11 cellular contexts compared by ENCODE assay signal in genomic region chr15:73699249-73700040, GRCh38. TPM values are rescaled to one million over a fixed set of nuclear protein-coding genes. Genes with fewer than 3 reads are reported as not detected.
DNase-seq lines count a peak whose midpoint lies in the region; ATAC-seq and TF ChIP-seq lines count a peak whose summit lies in the region.
"Had no signal": no experiment of that assay in that cellular context is flagged by ENCODE, and none has a peak within 500 bp of the region (broad histone marks: within the 10 kb centered on the region; RNA-seq: fewer than 3 reads in every experiment).

No MANE protein-coding gene starts in this region.

- intact Hi-C loops in Right ventricle myocardium inferior (cut with DNase I): loop anchor here (1.0 to 5.0 kb wide), 3 partner anchors 22 to 132 kb away; no protein-coding TSS in a partner anchor

- peaks cover 7% of the 10 kb centered on the region; the same call in 1 of the 2 replicates for H3K36me3 Mint-ChIP-seq in WTC11
- H3K36me3 Mint-ChIP-seq in endodermal cell (ENCODE audit: low read depth): peaks cover 16% of the 10 kb centered on the region
- no peaks in the 10 kb centered on the region for H3K36me3 Mint-ChIP-seq in stimulated activated naive B cell treated with anti-CD40 and anti-IgM and Interleukin-4, amounts not matched to agents 10 μg/mL and 1 μg/mL and 100 μg/mL, for 72 hours
- H3K36me3 Mint-ChIP-seq: CD8-positive, alpha-beta memory T cell had no signal

- H3K4me1 ChIP-seq in right atrium auricular region: peaks cover 0 to 44% of the 10 kb centered on the region in 2 donors
- no peaks in the 10 kb centered on the region for H3K4me1 ChIP-seq in endodermal cell (ENCODE audit: control insufficient read depth, insufficient read depth, low read length)
- peaks cover 28% of the 10 kb centered on the region for H3K4me1 ChIP-seq in osteoblast (ENCODE audit: insufficient read depth, low read length)

- POLR2A ChIA-PET in WTC11 (lab: Charles Lee): interaction anchor here (1.1 kb wide), 1 partner anchor 8 kb away, joined by 3 read pairs; no protein-coding TSS in a partner anchor

- H3K9me3 ChIP-seq in right atrium auricular region: no peaks in the 10 kb centered on the region
- H3K9me3 ChIP-seq in endodermal cell (ENCODE audit: control insufficient read depth, low read length): no peaks in the 10 kb centered on the region
- H3K9me3 ChIP-seq in osteoblast (ENCODE audit: low read depth, low read length): no peaks in the 10 kb centered on the region
- H3K9me3 ChIP-seq: Peyer's patch had no signal

- peaks cover 69% of the 10 kb centered on the region for H4K20me1 ChIP-seq in osteoblast (ENCODE audit: insufficient read depth, low read length)

- no peak overlapping the region for H3K27ac ChIP-seq in right atrium auricular region
- H3K27ac ChIP-seq in endodermal cell (ENCODE audit: low read depth, low read length): no peak overlapping the region
- no peak overlapping the region for H3K27ac ChIP-seq in osteoblast (ENCODE audit: low read depth, low read length)
- H3K27ac ChIP-seq: Peyer's patch had no signal

- H3K9me3 Mint-ChIP-seq in WTC11 (no peaks in the 10 kb centered on the region), endodermal cell (no peaks in the 10 kb centered on the region)
- no peaks in the 10 kb centered on the region for H3K9me3 Mint-ChIP-seq in stimulated activated naive B cell treated with anti-CD40 and anti-IgM and Interleukin-4, amounts not matched to agents 10 μg/mL and 1 μg/mL and 100 μg/mL, for 72 hours
- H3K9me3 Mint-ChIP-seq: CD8-positive, alpha-beta memory T cell had no signal

- H3K36me3 ChIP-seq in right atrium auricular region (peaks cover 6% of the 10 kb centered on the region), endodermal cell (ENCODE audit: control insufficient read depth, insufficient read depth, low read length) (peaks cover 23% of the 10 kb centered on the region), osteoblast (ENCODE audit: insufficient read depth, low read length) (peaks cover 21% of the 10 kb centered on the region)

- no peak overlapping the region for H3K4me3 ChIP-seq in right atrium auricular region
- no peak overlapping the region for H3K4me3 ChIP-seq in endodermal cell (ENCODE audit: low read length)
- H3K4me3 ChIP-seq in osteoblast (ENCODE audit: insufficient read depth, low read length): no peak overlapping the region
- H3K4me3 ChIP-seq: Peyer's patch had no signal

- 90 to 98% methylated on average over 6 to 14 of the region's 14 CpGs for WGBS in endodermal cell (ENCODE audit: insufficient coverage in 1 of 2, insufficient read length in 1 of 2), 2 experiments

- no peak overlapping the region for H3K9ac ChIP-seq in endodermal cell (ENCODE audit: extremely low read depth, low read length, poor library complexity, severe bottlenecking)

- CTCF ChIA-PET in WTC11 (lab: Charles Lee): interaction anchor here (0.6 to 6.4 kb wide), 48 partner anchors 8 to 434 kb away, joined by 3 to 142 read pairs (median 4); partner anchors contain the start of genes CD276, INSYN1, NPTN and PML

- ATAC-seq in Right ventricle myocardium inferior (no peak), WTC11 (no peak)
- no peak for ATAC-seq in stimulated activated naive B cell treated with anti-CD40 and anti-IgM and Interleukin-4, amounts not matched to agents 10 μg/mL and 1 μg/mL and 100 μg/mL, for 72 hours (replicated peaks)

- no peaks in the 10 kb centered on the region for H3K27me3 ChIP-seq in right atrium auricular region
- H3K27me3 ChIP-seq in endodermal cell (ENCODE audit: control insufficient read depth, insufficient read depth, low read length, poor library complexity, severe bottlenecking): no peaks in the 10 kb centered on the region
- no peaks in the 10 kb centered on the region for H3K27me3 ChIP-seq in osteoblast (ENCODE audit: insufficient read depth, low read length)
- H3K27me3 ChIP-seq: Peyer's patch had no signal

- peak overlapping the region; percentile 71; the same call in 1 of the 2 replicates for H3K27ac Mint-ChIP-seq in WTC11
- no peak overlapping the region for H3K27ac Mint-ChIP-seq in endodermal cell
- peak overlapping the region; percentile 14 for H3K27ac Mint-ChIP-seq in stimulated activated naive B cell treated with anti-CD40 and anti-IgM and Interleukin-4, amounts not matched to agents 10 μg/mL and 1 μg/mL and 100 μg/mL, for 72 hours

- no peak overlapping the region for H2AFZ ChIP-seq in osteoblast (ENCODE audit: low read length)

- H3K4me1 Mint-ChIP-seq in WTC11 (peaks cover 51% of the 10 kb centered on the region), endodermal cell (peaks cover 11% of the 10 kb centered on the region)
- H3K4me1 Mint-ChIP-seq in stimulated activated naive B cell treated with anti-CD40 and anti-IgM and Interleukin-4, amounts not matched to agents 10 μg/mL and 1 μg/mL and 100 μg/mL, for 72 hours: peaks cover 19 to 24% of the 10 kb centered on the region in 2 donors

- TF ChIP-seq CTCF in right atrium auricular region (IDR thresholded peaks at IDR 0.05) (no peak), WTC11 (IDR thresholded peaks at IDR 0.05) (no peak), endodermal cell (conservative IDR thresholded peaks at IDR 0.05) (no peak), osteoblast (IDR thresholded peaks at IDR 0.05; ENCODE audit: extremely low read depth, low read depth, low read length) (no peak)

- H3K4me3 Mint-ChIP-seq in WTC11: no peak overlapping the region
- no peak overlapping the region for H3K4me3 Mint-ChIP-seq in endodermal cell
- no peak overlapping the region for H3K4me3 Mint-ChIP-seq in stimulated activated naive B cell treated with anti-CD40 and anti-IgM and Interleukin-4, amounts not matched to agents 10 μg/mL and 1 μg/mL and 100 μg/mL, for 72 hours
- H3K4me3 Mint-ChIP-seq: CD8-positive, alpha-beta memory T cell had no signal

- peaks cover 94% of the 10 kb centered on the region for H3K79me2 ChIP-seq in osteoblast (ENCODE audit: insufficient read depth, low read length)

- H3K4me2 ChIP-seq in osteoblast (ENCODE audit: insufficient read depth, low read length): no peak overlapping the region

- DNase-seq in Right ventricle myocardium inferior (ENCODE audit: missing footprints) (peak; percentile 35), right atrium auricular region (ENCODE audit: low spot score) (no peak), WTC11 (ENCODE audit: low spot score) (no peak), endodermal cell (peak; percentile 46), C1 segment of cervical spinal cord (lab: John Stamatoyannopoulos, UW) (no peak), osteoblast (ENCODE audit: insufficient read length, low spot score, missing footprints) (no peak), epidermal melanocyte (ENCODE audit: insufficient read length, low spot score) (no peak)
- DNase-seq in stimulated activated naive B cell treated with anti-CD40 and anti-IgM and Interleukin-4, amounts not matched to agents 10 μg/mL and 1 μg/mL and 100 μg/mL, for 72 hours: no peak
- DNase-seq: GOT3 had no signal

- H3K27me3 Mint-ChIP-seq in WTC11 (ENCODE audit: low read depth): no peaks in the 10 kb centered on the region
- no peaks in the 10 kb centered on the region for H3K27me3 Mint-ChIP-seq in endodermal cell (ENCODE audit: insufficient read depth)
- H3K27me3 Mint-ChIP-seq in stimulated activated naive B cell treated with anti-CD40 and anti-IgM and Interleukin-4, amounts not matched to agents 10 μg/mL and 1 μg/mL and 100 μg/mL, for 72 hours: peaks cover 49 to 58% of the 10 kb centered on the region in 2 donors

TF ChIP-seq in WTC11, 78 proteins besides CTCF, POLR2A, EP300 and RAD21 (continues in another document):
- TF ChIP-seq, protein P1, sequence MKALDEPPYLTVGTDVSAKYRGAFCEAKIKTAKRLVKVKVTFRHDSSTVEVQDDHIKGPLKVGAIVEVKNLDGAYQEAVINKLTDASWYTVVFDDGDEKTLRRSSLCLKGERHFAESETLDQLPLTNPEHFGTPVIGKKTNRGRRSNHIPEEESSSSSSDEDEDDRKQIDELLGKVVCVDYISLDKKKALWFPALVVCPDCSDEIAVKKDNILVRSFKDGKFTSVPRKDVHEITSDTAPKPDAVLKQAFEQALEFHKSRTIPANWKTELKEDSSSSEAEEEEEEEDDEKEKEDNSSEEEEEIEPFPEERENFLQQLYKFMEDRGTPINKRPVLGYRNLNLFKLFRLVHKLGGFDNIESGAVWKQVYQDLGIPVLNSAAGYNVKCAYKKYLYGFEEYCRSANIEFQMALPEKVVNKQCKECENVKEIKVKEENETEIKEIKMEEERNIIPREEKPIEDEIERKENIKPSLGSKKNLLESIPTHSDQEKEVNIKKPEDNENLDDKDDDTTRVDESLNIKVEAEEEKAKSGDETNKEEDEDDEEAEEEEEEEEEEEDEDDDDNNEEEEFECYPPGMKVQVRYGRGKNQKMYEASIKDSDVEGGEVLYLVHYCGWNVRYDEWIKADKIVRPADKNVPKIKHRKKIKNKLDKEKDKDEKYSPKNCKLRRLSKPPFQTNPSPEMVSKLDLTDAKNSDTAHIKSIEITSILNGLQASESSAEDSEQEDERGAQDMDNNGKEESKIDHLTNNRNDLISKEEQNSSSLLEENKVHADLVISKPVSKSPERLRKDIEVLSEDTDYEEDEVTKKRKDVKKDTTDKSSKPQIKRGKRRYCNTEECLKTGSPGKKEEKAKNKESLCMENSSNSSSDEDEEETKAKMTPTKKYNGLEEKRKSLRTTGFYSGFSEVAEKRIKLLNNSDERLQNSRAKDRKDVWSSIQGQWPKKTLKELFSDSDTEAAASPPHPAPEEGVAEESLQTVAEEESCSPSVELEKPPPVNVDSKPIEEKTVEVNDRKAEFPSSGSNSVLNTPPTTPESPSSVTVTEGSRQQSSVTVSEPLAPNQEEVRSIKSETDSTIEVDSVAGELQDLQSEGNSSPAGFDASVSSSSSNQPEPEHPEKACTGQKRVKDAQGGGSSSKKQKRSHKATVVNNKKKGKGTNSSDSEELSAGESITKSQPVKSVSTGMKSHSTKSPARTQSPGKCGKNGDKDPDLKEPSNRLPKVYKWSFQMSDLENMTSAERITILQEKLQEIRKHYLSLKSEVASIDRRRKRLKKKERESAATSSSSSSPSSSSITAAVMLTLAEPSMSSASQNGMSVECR (CRISPR knock-in tag; IDR thresholded peaks at IDR 0.05; ENCODE audit: borderline replicate concordance): no peak

RNA-seq across cellular contexts. Expression of gene CD276, which starts 15.3 kb away (rescaled TPM):
- total RNA-seq in Right ventricle myocardium inferior: 35.6 TPM
- 10 to 100 TPM; 31.2 to 60.4 TPM for total RNA-seq in right atrium auricular region
- total RNA-seq in WTC11 (2021): 146 to 153 TPM (median 150 TPM) in 3 replicates
- total RNA-seq in endodermal cell: 100 to 1,000 TPM; 122 to 133 TPM
- 170 TPM for polyA plus RNA-seq in endodermal cell (2013, experiment 1 of 2)
- 168 TPM for polyA plus RNA-seq in endodermal cell (2013, experiment 2 of 2)
- total RNA-seq in osteoblast: 145 and 154 TPM in 2 replicates
- polyA plus RNA-seq: CD8-positive, alpha-beta memory T cell had no signal

RNA-seq across cellular contexts. Expression of gene INSYN1, which starts 53.7 kb away (rescaled TPM):
- 165 TPM for total RNA-seq in Right ventricle myocardium inferior
- 10 to 100 TPM; 32.7 to 68.5 TPM for total RNA-seq in right atrium auricular region
- total RNA-seq in WTC11 (2021): 9.0 to 11.9 TPM (median 9.8 TPM) in 3 replicates
- under 1 TPM; 0.33 to 0.55 TPM for total RNA-seq in endodermal cell
- 5.5 TPM for polyA plus RNA-seq in endodermal cell (2013, experiment 1 of 2)
- 4.3 TPM for polyA plus RNA-seq in endodermal cell (2013, experiment 2 of 2)
- total RNA-seq in osteoblast: 3.8 and 4.7 TPM in 2 replicates
- total RNA-seq: CD8-positive, alpha-beta memory T cell had no signal
- polyA plus RNA-seq: CD8-positive, alpha-beta memory T cell had no signal

Comparison
In these comparisons a context has a peak if more than half of its experiments do, and no peak if none do; other contexts are left out.
1. DNase-seq: peak in Right ventricle myocardium inferior (single experiment) and endodermal cell (single experiment); none in right atrium auricular region (single experiment), WTC11 (single experiment), stimulated activated naive B cell treated with anti-CD40 and anti-IgM and Interleukin-4, amounts not matched to agents 10 μg/mL and 1 μg/mL and 100 μg/mL, for 72 hours (single experiment), C1 segment of cervical spinal cord (0 of 14), osteoblast (single experiment) and epidermal melanocyte (single experiment).